ENCODE assay signal across 20 cellular contexts in the genomic region with DNA sequence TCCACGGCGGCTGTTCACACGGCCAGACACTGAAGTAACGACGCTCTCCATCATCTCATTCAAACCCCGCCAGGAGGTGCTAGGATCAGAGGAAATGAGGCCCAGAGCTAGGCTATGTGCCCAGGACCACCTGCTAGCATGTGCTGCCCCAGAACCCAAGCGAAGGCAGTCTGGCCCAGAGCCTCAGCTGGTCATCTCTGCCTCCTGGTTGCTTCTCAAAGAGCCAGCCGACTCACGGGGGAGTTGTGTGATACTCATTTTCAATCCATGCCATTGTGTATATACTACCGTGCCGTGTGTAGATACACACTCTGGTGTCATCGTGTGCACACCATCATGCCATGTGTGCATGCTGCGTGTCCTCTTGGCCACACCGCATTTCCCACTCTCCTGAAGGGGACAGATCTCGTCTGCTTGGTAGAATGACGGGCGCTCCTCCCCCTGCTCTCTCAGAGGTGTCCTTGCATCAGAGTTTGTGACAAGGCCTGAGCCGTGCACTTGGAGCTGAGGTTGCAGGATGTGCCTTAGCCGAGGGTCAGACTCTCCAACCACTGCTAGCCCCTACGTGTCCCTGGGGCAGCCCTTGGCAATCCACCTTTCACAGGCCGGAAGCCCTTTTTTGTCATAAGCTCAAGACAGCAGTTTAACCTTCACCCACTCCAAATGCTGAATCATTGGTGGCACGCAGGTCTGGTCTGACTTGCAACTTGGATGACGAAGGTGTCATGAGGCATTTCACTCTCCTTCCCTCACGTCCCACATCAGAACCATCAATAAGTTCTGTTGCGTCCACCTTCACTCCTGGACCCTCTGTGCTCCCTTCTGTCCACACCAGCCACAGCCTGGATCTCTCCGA.
DNase-seq lines count a peak whose midpoint lies in the region; ATAC-seq and TF ChIP-seq lines count a peak whose summit lies in the region.
"Had no signal": no experiment of that assay in that cellular context is flagged by ENCODE, and none has a peak within 500 bp of the region (broad histone marks: within the 10 kb centered on the region; RNA-seq: fewer than 3 reads in every experiment).

No MANE protein-coding gene starts in this region.

- ATAC-seq in natural killer cell treated with Interleukin-12 subunit alpha and Interleukin-12 subunit beta and Interleukin-15 and Interleukin-18, amount 100 ng/mL, for 72 hours, result no peak
- no peak for ATAC-seq in HG03565 (IDR thresholded peaks at IDR 0.05; ENCODE audit: unreplicated experiment)
- ATAC-seq: GM12878, Panc1, SK-N-SH treated with all-trans-retinoic acid at 6 μM for 48 hours had no signal

- intact Hi-C loops in adrenal gland (cut with DNase I), result no loop called here
- intact Hi-C loops in esophagus squamous epithelium (cut with DNase I), result no loop called here

- H3K27ac ChIP-seq in adrenal gland (no peak overlapping the region), esophagus squamous epithelium (peak overlapping the region in 3 of 4 donors; percentile 2 to 55 (median 19))

- H3K4me1 ChIP-seq in adrenal gland (replicated peaks in 1 of 2) (no peaks in the 10 kb centered on the region), esophagus squamous epithelium (peaks cover 0 to 23% (median 0%) of the 10 kb centered on the region in 3 donors)

- no peak overlapping the region for H3K4me3 Mint-ChIP-seq in natural killer cell treated with Interleukin-12 subunit alpha and Interleukin-12 subunit beta and Interleukin-15 and Interleukin-18, amount 100 ng/mL, for 72 hours
- H3K4me3 Mint-ChIP-seq: CD4-positive, CD25-positive, alpha-beta regulatory T cell; H9 had no signal

- H3K27ac Mint-ChIP-seq in natural killer cell treated with Interleukin-12 subunit alpha and Interleukin-12 subunit beta and Interleukin-15 and Interleukin-18, amount 100 ng/mL, for 72 hours, result no peak overlapping the region

- H3K36me3 ChIP-seq in adrenal gland (replicated peaks in 1 of 2) (no peaks in the 10 kb centered on the region), esophagus squamous epithelium (no peaks in the 10 kb centered on the region), H7 (replicated peaks; ENCODE audit: control insufficient read depth, insufficient read depth, low read length) (no peaks in the 10 kb centered on the region)

- no peaks in the 10 kb centered on the region for H3K27me3 ChIP-seq in adrenal gland
- H3K27me3 ChIP-seq in esophagus squamous epithelium, result no peaks in the 10 kb centered on the region
- H3K27me3 ChIP-seq in H7 (ENCODE audit: control insufficient read depth, insufficient read depth, low read length), result no peaks in the 10 kb centered on the region

- TF ChIP-seq CTCF in GM10266 (IDR thresholded peaks at IDR 0.05; ENCODE audit: control insufficient read depth, insufficient read depth, low read depth, missing control alignments), result no peak
- TF ChIP-seq CTCF in GM20000 (IDR thresholded peaks at IDR 0.05; ENCODE audit: extremely low read depth, missing control alignments), result no peak
- no peak for TF ChIP-seq CTCF in adrenal gland (IDR thresholded peaks at IDR 0.05)
- no peak for TF ChIP-seq CTCF in esophagus squamous epithelium (IDR thresholded peaks at IDR 0.05)

- DNase-seq in GM10266 (ENCODE audit: extremely low spot score), result peak; percentile 15
- DNase-seq in GM20000 (ENCODE audit: low spot score), result peak; percentile 15
- DNase-seq in adrenal gland, result peak; percentile 28 to 68 (median 46)
- DNase-seq in esophagus squamous epithelium (lab: John Stamatoyannopoulos, UW), result no peak
- DNase-seq in natural killer cell treated with Interleukin-12 subunit alpha and Interleukin-12 subunit beta and Interleukin-15 and Interleukin-18, amount 100 ng/mL, for 72 hours (ENCODE audit: low spot score), result no peak
- no peak for DNase-seq in H7
- DNase-seq in Ammon's horn (ENCODE audit: low spot score), result no peak
- DNase-seq: CD4-positive, CD25-positive, alpha-beta regulatory T cell; H9; KG1; NCI-H1105; NCI-H146; NCI-H2029 treated with DMSO at 0.1 percent for 48 hours; NCI-H226; NCI-H510A treated with DMSO at 0.1 percent for 48 hours; NCI-H748 treated with DMSO at 0.1 percent for 48 hours had no signal

- no peaks in the 10 kb centered on the region for H3K36me3 Mint-ChIP-seq in natural killer cell treated with Interleukin-12 subunit alpha and Interleukin-12 subunit beta and Interleukin-15 and Interleukin-18, amount 100 ng/mL, for 72 hours

- peaks cover 0 to 2% of the 10 kb centered on the region in 2 donors for H3K27me3 Mint-ChIP-seq in natural killer cell treated with Interleukin-12 subunit alpha and Interleukin-12 subunit beta and Interleukin-15 and Interleukin-18, amount 100 ng/mL, for 72 hours

- TF ChIP-seq POLR2A in adrenal gland (IDR thresholded peaks at IDR 0.05) (no peak), esophagus squamous epithelium (IDR thresholded peaks at IDR 0.05) (no peak)

- H3K9me3 ChIP-seq in adrenal gland (replicated peaks in 1 of 3), result no peaks in the 10 kb centered on the region
- peaks cover 0 to 6% (median 0%) of the 10 kb centered on the region in 3 donors for H3K9me3 ChIP-seq in esophagus squamous epithelium

- WGBS in adrenal gland, 4 donors, result 78 to 83% (median 79%) methylated on average over 22 to 26 of the region's 26 CpGs
- WGBS in esophagus squamous epithelium, 2 donors, result 85 to 90% methylated on average over 11 to 23 of the region's 26 CpGs

- H3K4me3 ChIP-seq in adrenal gland, result no peak overlapping the region
- no peak overlapping the region for H3K4me3 ChIP-seq in esophagus squamous epithelium
- H3K4me3 ChIP-seq in H7 (ENCODE audit: insufficient read depth, low read depth, low read length), result no peak overlapping the region
- H3K4me3 ChIP-seq: GM12878 had no signal

- peaks cover 7% of the 10 kb centered on the region in 2 donors for H3K4me1 Mint-ChIP-seq in natural killer cell treated with Interleukin-12 subunit alpha and Interleukin-12 subunit beta and Interleukin-15 and Interleukin-18, amount 100 ng/mL, for 72 hours (ENCODE audit: low read depth in 2 of 2)
- H3K4me1 Mint-ChIP-seq: H9 had no signal

- peaks cover 6% of the 10 kb centered on the region for H3K9me3 Mint-ChIP-seq in natural killer cell treated with Interleukin-12 subunit alpha and Interleukin-12 subunit beta and Interleukin-15 and Interleukin-18, amount 100 ng/mL, for 72 hours

Comparison
In these comparisons a context has a peak if more than half of its experiments do, and no peak if none do; other contexts are left out.
1. DNase-seq: peak in GM10266 (single experiment), GM20000 (single experiment) and adrenal gland (7 of 7); none in esophagus squamous epithelium (single experiment), natural killer cell treated with Interleukin-12 subunit alpha and Interleukin-12 subunit beta and Interleukin-15 and Interleukin-18, amount 100 ng/mL, for 72 hours (single experiment), H7 (single experiment) and Ammon's horn (single experiment).
2. H3K27ac ChIP-seq: peak in esophagus squamous epithelium (3 of 4); none in adrenal gland (0 of 5).